Comparison of ENCODE assay signal across 8 cellular contexts in the genomic region with DNA sequence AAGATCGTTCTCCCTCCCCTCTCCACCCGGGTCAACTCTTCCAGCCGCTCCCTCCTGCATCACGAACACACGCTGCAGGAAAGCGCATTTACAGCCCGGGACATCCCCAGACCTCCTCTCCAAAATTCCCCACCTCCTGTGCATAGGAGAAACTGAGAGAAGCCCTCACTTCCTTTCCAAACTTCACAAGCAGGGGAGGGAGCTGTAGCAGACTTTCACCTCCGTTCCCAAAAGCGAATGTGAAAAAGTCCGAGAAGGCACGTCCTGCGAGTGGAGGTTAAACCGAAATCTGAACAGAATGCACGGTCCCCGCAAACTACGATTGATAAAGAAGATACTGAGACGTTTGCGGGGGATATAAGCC. TPM values are rescaled to one million over a fixed set of nuclear protein-coding genes. Genes with fewer than 3 reads are reported as not detected.
DNase-seq lines count a peak whose midpoint lies in the region; ATAC-seq and TF ChIP-seq lines count a peak whose summit lies in the region.

No MANE protein-coding gene starts in this region.

- peak overlapping the region; percentile 74 for H3K4me3 Mint-ChIP-seq in activated CD4-positive, alpha-beta T cell treated with anti-CD3 and anti-CD28 coated beads, Interleukin-2, amount 10 ng/mL, durations not matched to agents 7 days and 5 days

- peak overlapping the region; percentile 90 to 96 for H3K4me3 ChIP-seq in foreskin fibroblast (ENCODE audit: low read depth in 1 of 2, low read length in 2 of 2)

- peaks cover 6% of the 10 kb centered on the region for H3K36me3 Mint-ChIP-seq in activated CD4-positive, alpha-beta T cell treated with anti-CD3 and anti-CD28 coated beads, Interleukin-2, amount 10 ng/mL, durations not matched to agents 7 days and 5 days (ENCODE audit: low read depth)

- peak overlapping the region; percentile 71 for H3K27ac Mint-ChIP-seq in activated CD4-positive, alpha-beta T cell treated with anti-CD3 and anti-CD28 coated beads, Interleukin-2, amount 10 ng/mL, durations not matched to agents 7 days and 5 days

- CTCF ChIA-PET in activated CD4-positive, alpha-beta T cell treated with anti-CD3 and anti-CD28 coated beads, Interleukin-2, amount 10 ng/mL, durations not matched to agents 7 days and 5 days (lab: Charles Lee): no interaction called here

- H3K4me1 Mint-ChIP-seq in activated CD4-positive, alpha-beta T cell treated with anti-CD3 and anti-CD28 coated beads, Interleukin-2, amount 10 ng/mL, durations not matched to agents 7 days and 5 days: peaks cover 44% of the 10 kb centered on the region

- no peaks in the 10 kb centered on the region for H3K9me3 Mint-ChIP-seq in activated CD4-positive, alpha-beta T cell treated with anti-CD3 and anti-CD28 coated beads, Interleukin-2, amount 10 ng/mL, durations not matched to agents 7 days and 5 days

- ATAC-seq in HG03571 (IDR thresholded peaks at IDR 0.05; ENCODE audit: unreplicated experiment) (peak; percentile 14), omental fat pad (ENCODE audit: low FRiP score) (peak; percentile 23)

- TF ChIP-seq CTCF in foreskin fibroblast (IDR thresholded peaks at IDR 0.05; ENCODE audit: low read depth, low read length) (no peak), omental fat pad (IDR thresholded peaks at IDR 0.05) (no peak)

- H3K27me3 Mint-ChIP-seq in activated CD4-positive, alpha-beta T cell treated with anti-CD3 and anti-CD28 coated beads, Interleukin-2, amount 10 ng/mL, durations not matched to agents 7 days and 5 days: peaks cover 17% of the 10 kb centered on the region

- peak; percentile 49 for DNase-seq in activated CD4-positive, alpha-beta T cell treated with anti-CD3 and anti-CD28 coated beads for 48 hours
- DNase-seq in activated CD4-positive, alpha-beta T cell treated with anti-CD3 and anti-CD28 coated beads for 1 hour: no peak
- DNase-seq in activated CD4-positive, alpha-beta T cell treated with anti-CD3 and anti-CD28 coated beads, Interleukin-2, amount 10 ng/mL, durations not matched to agents 7 days and 5 days: peak; percentile 40
- DNase-seq in foreskin fibroblast: peak; percentile 18 to 55
- DNase-seq in omental fat pad (ENCODE audit: low spot score): no peak
- no peak for DNase-seq in NCI-H774 (lab: John Stamatoyannopoulos, UW)
- DNase-seq in LoVo (ENCODE audit: low spot score): no peak

- POLR2A ChIA-PET in activated CD4-positive, alpha-beta T cell treated with anti-CD3 and anti-CD28 coated beads, Interleukin-2, amount 10 ng/mL, durations not matched to agents 7 days and 5 days (lab: Charles Lee): no interaction called here

RNA-seq across cellular contexts. Expression of a gene that starts 0.5 kb away (rescaled TPM):
- total RNA-seq in activated CD4-positive, alpha-beta T cell treated with anti-CD3 and anti-CD28 coated beads, Interleukin-2, amount 10 ng/mL, durations not matched to agents 7 days and 5 days: 1 to 10 TPM; 6.9 to 7.3 TPM
- 10 to 100 TPM; 33.7 to 53.4 (median 44.4) TPM for total RNA-seq in omental fat pad

Comparison
In these comparisons a context has a peak if more than half of its experiments do, and no peak if none do; other contexts are left out.
1. DNase-seq: peak in activated CD4-positive, alpha-beta T cell treated with anti-CD3 and anti-CD28 coated beads for 48 hours (single experiment), activated CD4-positive, alpha-beta T cell treated with anti-CD3 and anti-CD28 coated beads, Interleukin-2, amount 10 ng/mL, durations not matched to agents 7 days and 5 days (single experiment) and foreskin fibroblast (2 of 2); none in activated CD4-positive, alpha-beta T cell treated with anti-CD3 and anti-CD28 coated beads for 1 hour (single experiment), omental fat pad (single experiment), NCI-H774 (single experiment) and LoVo (single experiment).
2. RNA of a gene that starts 0.5 kb away (total RNA-seq): 33.7 to 53.4 TPM in omental fat pad; 6.9 to 7.3 TPM in activated CD4-positive, alpha-beta T cell treated with anti-CD3 and anti-CD28 coated beads, Interleukin-2, amount 10 ng/mL, durations not matched to agents 7 days and 5 days; every median in the first group is over 4 times any median in the second.